ENCODE assay signal across 12 cellular contexts in the genomic region with DNA sequence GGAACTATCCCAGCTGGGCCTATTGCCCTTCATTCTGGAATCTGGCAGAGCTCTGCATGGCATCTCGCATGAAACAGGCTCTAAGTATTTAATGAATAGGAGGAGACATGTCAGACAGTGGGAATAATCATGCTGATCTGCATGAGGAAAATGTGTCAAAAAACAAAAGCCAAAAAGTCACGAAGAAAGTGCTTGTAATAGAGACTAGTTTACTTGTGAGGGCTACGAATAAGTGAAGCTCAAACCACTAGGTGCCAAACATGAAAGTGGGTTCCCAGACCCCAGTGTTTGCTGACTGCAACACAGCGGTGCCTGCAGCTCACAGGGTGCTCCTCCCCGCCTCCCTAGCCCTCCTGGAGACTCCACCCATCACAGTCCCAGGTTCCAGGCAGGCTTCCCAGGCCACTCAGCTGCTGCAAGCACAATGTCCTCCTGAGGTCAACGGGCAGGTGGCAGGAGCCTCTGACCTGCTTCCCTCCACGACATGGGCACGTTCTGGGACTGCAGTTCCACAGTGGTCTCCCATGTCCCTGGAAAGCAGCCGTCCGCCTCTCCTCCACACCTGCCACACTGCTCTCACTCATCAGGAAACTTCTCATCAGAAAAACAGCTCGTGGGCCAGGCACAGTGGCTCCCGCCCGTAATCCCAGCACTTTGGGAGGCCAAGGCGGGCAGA.
A peak's percentile ranks its signal among the peaks of the same experiment; 100 is the strongest.
DNase-seq lines count a peak whose midpoint lies in the region; ATAC-seq, FAIRE-seq and TF ChIP-seq lines count a peak whose summit lies in the region.
"Had no signal": no experiment of that assay in that cellular context is flagged by ENCODE, and none has a peak within 500 bp of the region (broad histone marks: within the 10 kb centered on the region; RNA-seq: fewer than 3 reads in every experiment).

No MANE protein-coding gene starts in this region.

- peaks cover 19% of the 10 kb centered on the region for H3K36me3 ChIP-seq in CD4-positive, CD25-positive, alpha-beta regulatory T cell (ENCODE audit: control insufficient read depth, insufficient read depth, low read length)
- H3K36me3 ChIP-seq in pancreas (no peaks in the 10 kb centered on the region), mucosa of descending colon (ENCODE audit: low read depth) (no peaks in the 10 kb centered on the region)

- peaks cover 13 to 87% (median 46%) of the 10 kb centered on the region in 4 donors for H3K4me1 Mint-ChIP-seq in CD4-positive, CD25-positive, alpha-beta regulatory T cell
- H3K4me1 Mint-ChIP-seq in activated CD8-positive, alpha-beta T cell treated with anti-CD3 and anti-CD28 coated beads for 36 hours (ENCODE audit: low read depth) = peaks cover 60% of the 10 kb centered on the region
- H3K4me1 Mint-ChIP-seq in T-helper 2 cell treated with Interferon-gamma antibody and Interleukin-4, amounts not matched to agents 5 μg/mL and 100 μg/mL, for 36 hours (ENCODE audit: low read depth) = peaks cover 16% of the 10 kb centered on the region

- H3K27ac Mint-ChIP-seq in CD4-positive, CD25-positive, alpha-beta regulatory T cell = peak overlapping the region in 2 of 3 donors; percentile 28 to 52
- peak overlapping the region; percentile 36 for H3K27ac Mint-ChIP-seq in activated CD8-positive, alpha-beta T cell treated with anti-CD3 and anti-CD28 coated beads for 36 hours
- no peak overlapping the region for H3K27ac Mint-ChIP-seq in T-helper 2 cell treated with Interferon-gamma antibody and Interleukin-4, amounts not matched to agents 5 μg/mL and 100 μg/mL, for 36 hours

- H3K27me3 ChIP-seq in CD4-positive, CD25-positive, alpha-beta regulatory T cell (ENCODE audit: control insufficient read depth, insufficient read depth, low read length) = no peaks in the 10 kb centered on the region
- H3K27me3 ChIP-seq in pancreas = no peaks in the 10 kb centered on the region

- in situ Hi-C loops in GM13977 (cut with MboI; ENCODE audit: low pct_unique_long_range_greater_than_20kb, low sequenced_read_pairs, unreplicated experiment) = no loop called here

- 56 to 70% methylated on average over 14 of the region's 14 CpGs for WGBS in pancreas, 2 donors

- ATAC-seq in CD4-positive, CD25-positive, alpha-beta regulatory T cell (ENCODE audit: low read depth in 2 of 2) = no peak
- no peak for ATAC-seq in activated CD8-positive, alpha-beta T cell treated with anti-CD3 and anti-CD28 coated beads for 36 hours
- peak; percentile 79 for ATAC-seq in Right ventricle myocardium superior (ENCODE audit: poor library complexity)
- peak; percentile 23 to 75 (median 50) for ATAC-seq in pancreas
- no peak for ATAC-seq in mucosa of descending colon

- intact Hi-C loops in activated CD8-positive, alpha-beta T cell treated with anti-CD3 and anti-CD28 coated beads for 36 hours (cut with micrococcal nuclease) = no loop called here
- intact Hi-C loops in Right ventricle myocardium superior (cut with DNase I) = no loop called here
- intact Hi-C loops in pancreas (cut with DNase I) = loop anchor here in 1 of 3 donors (10.0 kb wide), 1 partner anchor 49 kb away; no protein-coding TSS in a partner anchor
- intact Hi-C loops in mucosa of descending colon (cut with DNase I, micrococcal nuclease) = no loop called here

- CTCF ChIA-PET in activated CD8-positive, alpha-beta T cell treated with anti-CD3 and anti-CD28 coated beads for 36 hours (lab: Charles Lee) = no interaction called here

- H3K9me3 Mint-ChIP-seq in CD4-positive, CD25-positive, alpha-beta regulatory T cell = peaks cover 0 to 2% (median 0%) of the 10 kb centered on the region in 7 donors
- no peaks in the 10 kb centered on the region for H3K9me3 Mint-ChIP-seq in activated CD8-positive, alpha-beta T cell treated with anti-CD3 and anti-CD28 coated beads for 36 hours
- no peaks in the 10 kb centered on the region for H3K9me3 Mint-ChIP-seq in T-helper 2 cell treated with Interferon-gamma antibody and Interleukin-4, amounts not matched to agents 5 μg/mL and 100 μg/mL, for 36 hours

- peaks cover 13% of the 10 kb centered on the region for H3K36me3 Mint-ChIP-seq in CD4-positive, CD25-positive, alpha-beta regulatory T cell
- H3K36me3 Mint-ChIP-seq in activated CD8-positive, alpha-beta T cell treated with anti-CD3 and anti-CD28 coated beads for 36 hours (ENCODE audit: low read depth) = peaks cover 21% of the 10 kb centered on the region
- H3K36me3 Mint-ChIP-seq in T-helper 2 cell treated with Interferon-gamma antibody and Interleukin-4, amounts not matched to agents 5 μg/mL and 100 μg/mL, for 36 hours (ENCODE audit: low read depth) = peaks cover 9% of the 10 kb centered on the region

- no peak overlapping the region for H3K4me3 Mint-ChIP-seq in CD4-positive, CD25-positive, alpha-beta regulatory T cell
- H3K4me3 Mint-ChIP-seq in activated CD8-positive, alpha-beta T cell treated with anti-CD3 and anti-CD28 coated beads for 36 hours = no peak overlapping the region
- no peak overlapping the region for H3K4me3 Mint-ChIP-seq in T-helper 2 cell treated with Interferon-gamma antibody and Interleukin-4, amounts not matched to agents 5 μg/mL and 100 μg/mL, for 36 hours

- no peak overlapping the region for H3K27ac ChIP-seq in CD4-positive, CD25-positive, alpha-beta regulatory T cell (ENCODE audit: insufficient read depth, low read length, poor library complexity, severe bottlenecking)
- peak overlapping the region in 2 of 4 donors; percentile 2 for H3K27ac ChIP-seq in pancreas
- H3K27ac ChIP-seq: HL-60 had no signal

- POLR2A ChIA-PET in activated CD8-positive, alpha-beta T cell treated with anti-CD3 and anti-CD28 coated beads for 36 hours (lab: Charles Lee) = interaction anchor here (1.1 to 2.0 kb wide), 2 partner anchors 10 to 49 kb away, joined by 3 to 5 read pairs; no protein-coding TSS in a partner anchor

- H3K4me3 ChIP-seq in CD4-positive, CD25-positive, alpha-beta regulatory T cell (ENCODE audit: low read depth, low read length) = no peak overlapping the region
- H3K4me3 ChIP-seq in pancreas (no peak overlapping the region), mucosa of descending colon (no peak overlapping the region)

- no peaks in the 10 kb centered on the region for H3K9me3 ChIP-seq in CD4-positive, CD25-positive, alpha-beta regulatory T cell (ENCODE audit: control insufficient read depth in 2 of 2, low read length in 2 of 2)
- H3K9me3 ChIP-seq in pancreas (no peaks in the 10 kb centered on the region), mucosa of descending colon (no peaks in the 10 kb centered on the region)

- no peak for FAIRE-seq in pancreas (lab: Jason Lieb, UNC)
- FAIRE-seq: G401.6 had no signal

- peaks cover 16% of the 10 kb centered on the region for H3K4me1 ChIP-seq in CD4-positive, CD25-positive, alpha-beta regulatory T cell (ENCODE audit: control insufficient read depth, insufficient read depth, low read length, poor library complexity, severe bottlenecking)
- H3K4me1 ChIP-seq in pancreas (peaks cover 22 to 31% (median 30%) of the 10 kb centered on the region in 3 donors), mucosa of descending colon (ENCODE audit: low read depth) (peaks cover 21% of the 10 kb centered on the region)

- no peak for DNase-seq in CD4-positive, CD25-positive, alpha-beta regulatory T cell
- DNase-seq in activated CD8-positive, alpha-beta T cell treated with anti-CD3 and anti-CD28 coated beads for 36 hours = no peak
- DNase-seq in Right ventricle myocardium superior = peak; percentile 82
- peak in 2 of 6 donors; percentile 36 to 58 for DNase-seq in pancreas
- no peak for DNase-seq in mucosa of descending colon
- no peak for DNase-seq in GM13977 (ENCODE audit: low spot score)
- no peak for DNase-seq in NCI-H1930 (lab: John Stamatoyannopoulos, UW)
- no peak for DNase-seq in T-helper 2 cell treated with Interferon-gamma antibody and Interleukin-4, amounts not matched to agents 5 μg/mL and 100 μg/mL, for 36 hours (ENCODE audit: low spot score)
- DNase-seq: AML-193, MM.1S had no signal

- no peaks in the 10 kb centered on the region for H3K27me3 Mint-ChIP-seq in CD4-positive, CD25-positive, alpha-beta regulatory T cell
- H3K27me3 Mint-ChIP-seq in activated CD8-positive, alpha-beta T cell treated with anti-CD3 and anti-CD28 coated beads for 36 hours = no peaks in the 10 kb centered on the region
- no peaks in the 10 kb centered on the region for H3K27me3 Mint-ChIP-seq in T-helper 2 cell treated with Interferon-gamma antibody and Interleukin-4, amounts not matched to agents 5 μg/mL and 100 μg/mL, for 36 hours (ENCODE audit: low read depth)

- TF ChIP-seq CTCF in activated CD8-positive, alpha-beta T cell treated with anti-CD3 and anti-CD28 coated beads for 36 hours (IDR thresholded peaks at IDR 0.05) = no peak
- no peak for TF ChIP-seq CTCF in pancreas (IDR thresholded peaks at IDR 0.05)
- no peak for TF ChIP-seq CTCF in mucosa of descending colon (IDR thresholded peaks at IDR 0.05)
- no peak for TF ChIP-seq CTCF in GM13977 (IDR thresholded peaks at IDR 0.05; ENCODE audit: extremely low read depth, insufficient read depth, missing control alignments)

Comparison
In these comparisons a context has a peak if more than half of its experiments do, and no peak if none do; other contexts are left out.
1. ATAC-seq: peak in Right ventricle myocardium superior (single experiment) and pancreas (4 of 4); none in CD4-positive, CD25-positive, alpha-beta regulatory T cell (0 of 2), activated CD8-positive, alpha-beta T cell treated with anti-CD3 and anti-CD28 coated beads for 36 hours (single experiment) and mucosa of descending colon (single experiment).